In genomic region chr5:107395632-107396350, GRCh38 we compare ENCODE assay signal across 9 cellular contexts.
DNase-seq lines count a peak whose midpoint lies in the region; ATAC-seq, FAIRE-seq and TF ChIP-seq lines count a peak whose summit lies in the region.
"Had no signal": no experiment of that assay in that cellular context is flagged by ENCODE, and none has a peak within 500 bp of the region (broad histone marks: within the 10 kb centered on the region; RNA-seq: fewer than 3 reads in every experiment).

No MANE protein-coding gene starts in this region.

- H2AFZ ChIP-seq in osteoblast (ENCODE audit: low read length) = peak overlapping the region; percentile 15

- no peaks in the 10 kb centered on the region for H3K79me2 ChIP-seq in osteoblast (ENCODE audit: insufficient read depth, low read length)

- no peaks in the 10 kb centered on the region for H4K20me1 ChIP-seq in osteoblast (ENCODE audit: insufficient read depth, low read length)

- no peaks in the 10 kb centered on the region for H3K4me1 ChIP-seq in osteoblast (ENCODE audit: insufficient read depth, low read length)

- no peak overlapping the region for H3K4me3 ChIP-seq in osteoblast (ENCODE audit: insufficient read depth, low read length)

- ATAC-seq in GM19372 (IDR thresholded peaks at IDR 0.05; ENCODE audit: low read depth, unreplicated experiment) (peak; percentile 74), HG02884 (IDR thresholded peaks at IDR 0.05; ENCODE audit: unreplicated experiment) (peak; percentile 75)

- H3K36me3 ChIP-seq in osteoblast (ENCODE audit: insufficient read depth, low read length) = no peaks in the 10 kb centered on the region

- peak; percentile 78 for DNase-seq in LHCN-M2 (ENCODE audit: low read depth)
- DNase-seq in osteoblast (ENCODE audit: insufficient read length, low spot score, missing footprints) = no peak
- no peak for DNase-seq in frontal cortex (ENCODE audit: low spot score in 2 of 2)
- DNase-seq in DMS 273 treated with DMSO at 0.1 percent for 48 hours (lab: John Stamatoyannopoulos, UW) = no peak
- no peak for DNase-seq in globus pallidus (ENCODE audit: low spot score)
- DNase-seq in hippocampal formation (lab: John Stamatoyannopoulos, UW) = no peak
- DNase-seq: activated CD4-positive, alpha-beta T cell treated with anti-CD3 and anti-CD28 coated beads for 4 hours had no signal

- H3K9me3 ChIP-seq in osteoblast (ENCODE audit: low read depth, low read length) = no peaks in the 10 kb centered on the region

- H3K4me2 ChIP-seq in osteoblast (ENCODE audit: insufficient read depth, low read length) = no peak overlapping the region

- no peaks in the 10 kb centered on the region for H3K27me3 ChIP-seq in osteoblast (ENCODE audit: insufficient read depth, low read length)

- H3K27ac ChIP-seq in osteoblast (ENCODE audit: low read depth, low read length) = no peak overlapping the region

- FAIRE-seq in frontal cortex (lab: Jason Lieb, UNC) = no peak

- no peak for TF ChIP-seq CTCF in osteoblast (IDR thresholded peaks at IDR 0.05; ENCODE audit: extremely low read depth, low read depth, low read length)
